In genomic region chr19:10346509-10346908, GRCh38 we compare ENCODE assay signal across 1 cellular context.
TF ChIP-seq lines count a peak whose summit lies in the region.

No MANE protein-coding gene starts in this region.

TF ChIP-seq in K562, 482 proteins besides CTCF, POLR2A, EP300 and RAD21:
- no peak for TF ChIP-seq RBM17 (IDR thresholded peaks at IDR 0.05; ENCODE audit: borderline replicate concordance, low read depth, low read length)
- peak; percentile 38; the same call in 1 of the 2 replicates for TF ChIP-seq SMARCE1 (IDR thresholded peaks at IDR 0.05)
- TF ChIP-seq NEUROD1 (IDR thresholded peaks at IDR 0.05; ENCODE audit: borderline replicate concordance, low read depth, low read length, partially characterized antibody): peak; percentile 40
- TF ChIP-seq KDM1A (IDR thresholded peaks at IDR 0.05): peak; percentile 90 to 92
- TF ChIP-seq NBN (IDR thresholded peaks at IDR 0.05; ENCODE audit: low read depth): peak; percentile 39; the same call in 1 of the 2 replicates
- peak; percentile 87 for TF ChIP-seq CEBPG (CRISPR knock-in tag; IDR thresholded peaks at IDR 0.05)
- TF ChIP-seq CEBPG (tag; conservative IDR thresholded peaks at IDR 0.05 in 1 of 2, IDR thresholded peaks at IDR 0.05 in 1 of 2): peak; percentile 89 to 96
- TF ChIP-seq RCOR1 (IDR thresholded peaks at IDR 0.05; ENCODE audit: borderline replicate concordance in 1 of 2, low read depth in 2 of 2, low read length in 2 of 2): peak; percentile 60 to 95; a peak in 3 of 4 replicates
- TF ChIP-seq NCOA6 (IDR thresholded peaks at IDR 0.05): no peak
- TF ChIP-seq NRF1 (conservative IDR thresholded peaks at IDR 0.05 in 1 of 2, IDR thresholded peaks at IDR 0.05 in 1 of 2): peak; percentile 61 to 69
- TF ChIP-seq, protein P1, sequence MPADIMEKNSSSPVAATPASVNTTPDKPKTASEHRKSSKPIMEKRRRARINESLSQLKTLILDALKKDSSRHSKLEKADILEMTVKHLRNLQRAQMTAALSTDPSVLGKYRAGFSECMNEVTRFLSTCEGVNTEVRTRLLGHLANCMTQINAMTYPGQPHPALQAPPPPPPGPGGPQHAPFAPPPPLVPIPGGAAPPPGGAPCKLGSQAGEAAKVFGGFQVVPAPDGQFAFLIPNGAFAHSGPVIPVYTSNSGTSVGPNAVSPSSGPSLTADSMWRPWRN (IDR thresholded peaks at IDR 0.05; ENCODE audit: low read depth): peak; percentile 66
- TF ChIP-seq C11orf30 (IDR thresholded peaks at IDR 0.05; ENCODE audit: low read depth): peak; percentile 77
- TF ChIP-seq DPF2 (IDR thresholded peaks at IDR 0.05): peak; percentile 74
- peak; percentile 37 for TF ChIP-seq MAFF (IDR thresholded peaks at IDR 0.05; ENCODE audit: low read length)
- peak; percentile 99 for TF ChIP-seq CEBPB (tag; IDR thresholded peaks at IDR 0.05)
- TF ChIP-seq, protein P2, sequence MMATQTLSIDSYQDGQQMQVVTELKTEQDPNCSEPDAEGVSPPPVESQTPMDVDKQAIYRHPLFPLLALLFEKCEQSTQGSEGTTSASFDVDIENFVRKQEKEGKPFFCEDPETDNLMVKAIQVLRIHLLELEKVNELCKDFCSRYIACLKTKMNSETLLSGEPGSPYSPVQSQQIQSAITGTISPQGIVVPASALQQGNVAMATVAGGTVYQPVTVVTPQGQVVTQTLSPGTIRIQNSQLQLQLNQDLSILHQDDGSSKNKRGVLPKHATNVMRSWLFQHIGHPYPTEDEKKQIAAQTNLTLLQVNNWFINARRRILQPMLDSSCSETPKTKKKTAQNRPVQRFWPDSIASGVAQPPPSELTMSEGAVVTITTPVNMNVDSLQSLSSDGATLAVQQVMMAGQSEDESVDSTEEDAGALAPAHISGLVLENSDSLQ (IDR thresholded peaks at IDR 0.05): peak; percentile 78
- peak in 1 of 2 experiments; percentile 35; a peak in 2 of 4 replicates for TF ChIP-seq TRIM24 (IDR thresholded peaks at IDR 0.05)
- peak; percentile 46; the same call in 1 of the 2 replicates for TF ChIP-seq JUND (IDR thresholded peaks at IDR 0.05; ENCODE audit: borderline replicate concordance, low read depth, low read length)
- no peak for TF ChIP-seq JUND (tag; IDR thresholded peaks at IDR 0.05; ENCODE audit: borderline replicate concordance, low read depth, low read length)
- TF ChIP-seq CBX3 (IDR thresholded peaks at IDR 0.05; ENCODE audit: borderline replicate concordance in 1 of 2, low read length in 2 of 2): peak in 1 of 2 experiments; percentile 17; a peak in 1 of 3 replicates
- peak; percentile 73 for TF ChIP-seq FOXJ3 (CRISPR knock-in tag; IDR thresholded peaks at IDR 0.05)
- TF ChIP-seq ARNT (IDR thresholded peaks at IDR 0.05): 0 out of 4 replicates have a peak, but pooled peaks of 1 of the 2 experiments have one; percentile 35
- peak; percentile 89 for TF ChIP-seq RFX5 (IDR thresholded peaks at IDR 0.05; ENCODE audit: low read depth, low read length)
- TF ChIP-seq SMARCA4 (IDR thresholded peaks at IDR 0.05): peak; percentile 60
- TF ChIP-seq SNRNP70 (optimal IDR thresholded peaks at IDR 0.05; ENCODE audit: low read depth, low read length): no peak
- 0 out of 2 replicates have a peak, but pooled peaks have one; percentile 18 for TF ChIP-seq DIDO1 (tag; IDR thresholded peaks at IDR 0.05; ENCODE audit: low read depth)
- peak; percentile 41 for TF ChIP-seq MAFK (IDR thresholded peaks at IDR 0.05; ENCODE audit: low read length)
- peak; percentile 65 for TF ChIP-seq MEIS2 (IDR thresholded peaks at IDR 0.05; ENCODE audit: partially characterized antibody)
- peak; percentile 90 for TF ChIP-seq NFE2 (IDR thresholded peaks at IDR 0.05; ENCODE audit: low read depth)
- peak; percentile 48; the same call in 1 of the 2 replicates for TF ChIP-seq CREB1 (IDR thresholded peaks at IDR 0.05)
- TF ChIP-seq CREB1 (CRISPR knock-in tag; IDR thresholded peaks at IDR 0.05): peak; percentile 31; the same call in 1 of the 2 replicates
- TF ChIP-seq EGR1 (conservative IDR thresholded peaks at IDR 0.05): peak; percentile 91
- peak; percentile 78 for TF ChIP-seq ZNF316 (IDR thresholded peaks at IDR 0.05)
- no peak for TF ChIP-seq E2F6 (IDR thresholded peaks at IDR 0.05; ENCODE audit: borderline replicate concordance in 1 of 2, extremely low read depth in 1 of 2, insufficient read depth in 1 of 2, insufficient read length in 1 of 2, low read depth in 1 of 2, low read length in 1 of 2, poor library complexity in 1 of 2, severe bottlenecking in 1 of 2)
- TF ChIP-seq MNT (conservative IDR thresholded peaks at IDR 0.05): peak in 1 of 2 experiments; percentile 23; a peak in 1 of 4 replicates
- TF ChIP-seq, protein P3, sequence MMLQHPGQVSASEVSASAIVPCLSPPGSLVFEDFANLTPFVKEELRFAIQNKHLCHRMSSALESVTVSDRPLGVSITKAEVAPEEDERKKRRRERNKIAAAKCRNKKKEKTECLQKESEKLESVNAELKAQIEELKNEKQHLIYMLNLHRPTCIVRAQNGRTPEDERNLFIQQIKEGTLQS (IDR thresholded peaks at IDR 0.05): peak; percentile 59
- TF ChIP-seq, protein P3 (CRISPR knock-in tag; conservative IDR thresholded peaks at IDR 0.05): no peak
- no peak for TF ChIP-seq RHOXF2B (CRISPR knock-in tag; conservative IDR thresholded peaks at IDR 0.05)
- peak; percentile 52; the same call in 1 of the 2 replicates for TF ChIP-seq ATF7 (IDR thresholded peaks at IDR 0.05)
- no peak for TF ChIP-seq TCF7L2 (IDR thresholded peaks at IDR 0.05; ENCODE audit: low read depth, low read length)
- TF ChIP-seq MAZ (CRISPR knock-in tag; conservative IDR thresholded peaks at IDR 0.05 in 1 of 2, IDR thresholded peaks at IDR 0.05 in 1 of 2): no peak
- TF ChIP-seq MAFG (tag; conservative IDR thresholded peaks at IDR 0.05): peak; percentile 75
- peak; percentile 80 for TF ChIP-seq CREM (IDR thresholded peaks at IDR 0.05; ENCODE audit: low read depth)
- peak; percentile 64 for TF ChIP-seq ARID1B (IDR thresholded peaks at IDR 0.05)
- TF ChIP-seq PHF20 (IDR thresholded peaks at IDR 0.05; ENCODE audit: partially characterized antibody): no peak
- 0 out of 2 replicates have a peak, but pooled peaks have one; percentile 29 for TF ChIP-seq HDAC2 (IDR thresholded peaks at IDR 0.05)
- TF ChIP-seq ZNF217 (CRISPR knock-in tag; IDR thresholded peaks at IDR 0.05): no peak
- no peak for TF ChIP-seq ATF1 (CRISPR knock-in tag; IDR thresholded peaks at IDR 0.05)
- peak; percentile 68; the same call in 1 of the 2 replicates for TF ChIP-seq ATF1 (tag; IDR thresholded peaks at IDR 0.05)
- TF ChIP-seq CBFA2T3 (IDR thresholded peaks at IDR 0.05): 0 out of 2 replicates have a peak, but pooled peaks have one; percentile 28
- TF ChIP-seq, protein P4, sequence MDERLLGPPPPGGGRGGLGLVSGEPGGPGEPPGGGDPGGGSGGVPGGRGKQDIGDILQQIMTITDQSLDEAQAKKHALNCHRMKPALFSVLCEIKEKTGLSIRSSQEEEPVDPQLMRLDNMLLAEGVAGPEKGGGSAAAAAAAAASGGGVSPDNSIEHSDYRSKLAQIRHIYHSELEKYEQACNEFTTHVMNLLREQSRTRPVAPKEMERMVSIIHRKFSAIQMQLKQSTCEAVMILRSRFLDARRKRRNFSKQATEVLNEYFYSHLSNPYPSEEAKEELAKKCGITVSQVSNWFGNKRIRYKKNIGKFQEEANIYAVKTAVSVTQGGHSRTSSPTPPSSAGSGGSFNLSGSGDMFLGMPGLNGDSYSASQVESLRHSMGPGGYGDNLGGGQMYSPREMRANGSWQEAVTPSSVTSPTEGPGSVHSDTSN (CRISPR knock-in tag; IDR thresholded peaks at IDR 0.05; ENCODE audit: low read depth): no peak
- TF ChIP-seq, protein P4 (tag; conservative IDR thresholded peaks at IDR 0.05; ENCODE audit: low read depth): peak; percentile 53; the same call in 1 of the 2 replicates
- peak; percentile 23; the same call in 1 of the 2 replicates for TF ChIP-seq KLF16 (IDR thresholded peaks at IDR 0.05)
- TF ChIP-seq ETS2 (tag; IDR thresholded peaks at IDR 0.05; ENCODE audit: borderline replicate concordance, poor library complexity, severe bottlenecking): no peak
- peak; percentile 88 for TF ChIP-seq FOXJ2 (tag; IDR thresholded peaks at IDR 0.05)
- TF ChIP-seq PHF21A (IDR thresholded peaks at IDR 0.05; ENCODE audit: borderline replicate concordance, low read depth): peak; percentile 78; the same call in 1 of the 2 replicates
- TF ChIP-seq FOXK2 (conservative IDR thresholded peaks at IDR 0.05 in 1 of 2, IDR thresholded peaks at IDR 0.05 in 1 of 2; ENCODE audit: low read depth in 2 of 2): 0 out of 4 replicates have a peak, but pooled peaks have one; percentile 36 to 52
- TF ChIP-seq HDAC1 (IDR thresholded peaks at IDR 0.05): peak in 1 of 2 experiments; percentile 76; a peak in 2 of 4 replicates
- no peak for TF ChIP-seq RBM39 (optimal IDR thresholded peaks at IDR 0.05; ENCODE audit: low read depth, low read length)
- peak; percentile 58 for TF ChIP-seq RFX1 (IDR thresholded peaks at IDR 0.05)
- TF ChIP-seq BACH1 (tag; IDR thresholded peaks at IDR 0.05): peak; percentile 71; the same call in 1 of the 2 replicates
- no peak for TF ChIP-seq TAF1 (IDR thresholded peaks at IDR 0.05; ENCODE audit: control insufficient read depth, extremely low read depth, insufficient read depth, low read length, severe bottlenecking)
- no peak for TF ChIP-seq SMAD4 (CRISPR knock-in tag; conservative IDR thresholded peaks at IDR 0.05)
